In the genomic region with DNA sequence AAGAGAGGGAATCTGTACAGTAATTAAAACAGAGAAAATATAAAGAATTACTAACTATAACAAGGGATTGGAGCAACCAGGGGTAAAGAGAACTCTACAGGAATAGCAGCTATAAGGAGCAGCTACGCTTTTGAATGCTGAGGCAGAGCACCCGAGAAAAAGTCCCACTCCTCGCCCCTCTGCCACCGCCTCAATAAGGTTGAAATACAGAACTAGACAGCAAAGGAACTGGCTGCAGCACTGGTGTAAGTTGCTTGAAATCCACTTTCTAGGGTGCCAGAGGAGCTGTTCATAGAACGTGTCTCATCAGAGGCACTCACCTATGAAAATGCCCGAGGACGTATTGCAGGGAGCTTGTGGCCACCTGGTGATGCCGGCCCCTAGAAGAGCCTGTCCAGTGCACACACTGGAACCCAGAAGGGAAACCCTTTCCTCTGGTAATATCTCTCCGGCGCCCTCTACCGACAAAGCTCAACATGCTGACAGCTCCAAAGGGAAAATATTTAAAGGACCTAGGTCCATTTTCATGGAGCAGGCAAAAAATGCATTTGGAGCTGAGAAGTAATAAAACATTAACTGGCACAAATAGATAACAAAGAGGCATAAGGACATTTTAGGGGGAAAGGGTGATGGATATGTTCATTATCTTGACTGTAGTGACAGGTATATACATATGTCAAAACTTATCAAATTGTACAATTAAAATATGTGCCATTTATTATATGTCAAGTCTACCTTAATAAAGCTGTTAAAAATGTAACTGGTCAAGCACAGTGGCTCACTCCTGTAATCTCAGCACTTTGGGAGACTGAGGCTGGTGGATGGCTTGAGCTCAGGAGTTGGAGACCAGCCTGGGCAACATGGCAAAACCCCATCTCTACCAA, we compare ENCODE assay signal across 8 cellular contexts.
A peak's percentile ranks its signal among the peaks of the same experiment; 100 is the strongest.
DNase-seq lines count a peak whose midpoint lies in the region; ATAC-seq and TF ChIP-seq lines count a peak whose summit lies in the region.

No MANE protein-coding gene starts in this region.

- ATAC-seq in HG03521 (IDR thresholded peaks at IDR 0.05; ENCODE audit: unreplicated experiment): no peak

- DNase-seq in activated naive CD4-positive, alpha-beta T cell treated with Interleukin-2 at 50 U/mL for 16 hours: peak; percentile 14
- no peak for DNase-seq in activated naive CD4-positive, alpha-beta T cell (lab: John Stamatoyannopoulos, UW)
- DNase-seq in HFF-Myc (ENCODE audit: extremely low read depth, low read depth) (peak; percentile 27), NCI-H2029 treated with DMSO at 0.1 percent for 48 hours (lab: John Stamatoyannopoulos, UW) (peak; percentile 87), fibroblast of villous mesenchyme (ENCODE audit: low read depth) (peak; percentile 75), osteocyte (ENCODE audit: extremely low spot score, unreplicated experiment) (peak; percentile 88)
- DNase-seq in activated CD4-positive, alpha-beta T cell treated with anti-CD3 and anti-CD28 coated beads, Interleukin-2, amount 50 U/mL, for 1 hour: peak; percentile 27

- peak; percentile 80 for TF ChIP-seq CTCF in HFF-Myc (IDR thresholded peaks at IDR 0.05; ENCODE audit: low read depth, low read length, missing control alignments)
- TF ChIP-seq CTCF in fibroblast of villous mesenchyme (IDR thresholded peaks at IDR 0.05; ENCODE audit: insufficient read depth, low read depth, low read length): peak; percentile 87
- peak; percentile 77 for TF ChIP-seq CTCF in osteocyte (IDR thresholded peaks at IDR 0.05)

- H3K9me3 Mint-ChIP-seq in osteocyte (ENCODE audit: unreplicated experiment): no peaks in the 10 kb centered on the region

- H3K4me3 ChIP-seq in HFF-Myc (replicated peaks; ENCODE audit: low read depth, low read length) (no peak overlapping the region), fibroblast of villous mesenchyme (ENCODE audit: low read depth, low read length) (no peak overlapping the region)

- H3K36me3 Mint-ChIP-seq in osteocyte (ENCODE audit: unreplicated experiment): no peaks in the 10 kb centered on the region

- H3K4me1 Mint-ChIP-seq in osteocyte (ENCODE audit: unreplicated experiment): no peaks in the 10 kb centered on the region

- H3K4me3 Mint-ChIP-seq in osteocyte (ENCODE audit: unreplicated experiment): no peak overlapping the region

- H3K27ac Mint-ChIP-seq in osteocyte (ENCODE audit: unreplicated experiment): no peak overlapping the region

- H3K27me3 Mint-ChIP-seq in osteocyte (ENCODE audit: unreplicated experiment): no peaks in the 10 kb centered on the region

Comparison
In these comparisons a context has a peak if more than half of its experiments do, and no peak if none do; other contexts are left out.
1. DNase-seq: peak in activated naive CD4-positive, alpha-beta T cell treated with Interleukin-2 at 50 U/mL for 16 hours (single experiment), HFF-Myc (single experiment), NCI-H2029 treated with DMSO at 0.1 percent for 48 hours (single experiment), activated CD4-positive, alpha-beta T cell treated with anti-CD3 and anti-CD28 coated beads, Interleukin-2, amount 50 U/mL, for 1 hour (single experiment), fibroblast of villous mesenchyme (single experiment) and osteocyte (single experiment); none in activated naive CD4-positive, alpha-beta T cell (0 of 4).
2. Peak in every context shown above with its lines, with median percentiles within 50 percentile points of each other: CTCF ChIP-seq.